ENCODE assay signal across 8 cellular contexts in the genomic region with DNA sequence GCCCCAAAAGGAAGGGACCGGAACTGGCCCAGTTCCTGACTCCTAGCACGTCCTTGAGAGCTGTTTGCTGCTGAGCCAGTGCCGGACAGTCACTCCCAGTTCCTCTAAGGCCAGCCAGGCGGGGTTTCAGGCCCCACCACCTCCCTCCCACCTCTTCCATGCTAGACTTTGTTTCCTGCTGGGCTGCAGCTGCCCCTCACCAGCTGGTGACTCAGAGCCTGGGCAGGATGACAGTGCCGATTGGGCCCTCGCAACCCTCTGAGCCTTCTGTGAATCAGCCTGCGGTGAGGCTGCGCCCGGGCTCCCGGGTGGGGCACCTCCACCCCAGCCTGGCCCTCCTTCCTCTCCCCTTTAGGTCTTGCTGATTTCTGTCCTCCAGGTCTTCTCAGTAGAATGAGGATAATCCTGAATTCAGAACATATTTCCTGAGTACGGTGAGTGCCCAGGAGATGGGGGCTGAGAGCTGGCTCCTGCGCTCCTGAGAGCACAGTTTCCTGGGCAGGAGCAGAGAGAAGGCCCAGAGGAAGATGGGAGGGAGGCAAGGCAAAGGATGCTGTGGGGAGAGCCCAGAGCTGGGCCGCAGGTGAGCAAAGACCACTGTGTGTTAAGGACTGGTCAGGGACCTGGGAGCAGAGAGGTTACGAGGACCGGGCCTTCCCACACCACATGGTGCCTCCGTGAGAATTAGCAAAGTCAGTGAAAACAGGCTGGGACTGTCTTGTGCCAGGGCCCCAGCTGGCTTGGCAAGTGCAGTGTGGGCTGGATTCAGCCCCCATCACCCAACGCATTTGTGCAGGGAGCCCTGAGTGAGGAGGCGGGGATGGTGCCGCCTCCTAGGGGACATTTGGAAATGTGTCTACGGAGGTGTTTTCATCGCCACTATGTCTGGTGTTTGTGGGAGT. TPM values are rescaled to one million over a fixed set of nuclear protein-coding genes. Genes with fewer than 3 reads are reported as not detected.
DNase-seq lines count a peak whose midpoint lies in the region; ATAC-seq lines count a peak whose summit lies in the region.

No MANE protein-coding gene starts in this region.

- ATAC-seq in GM21786 (IDR thresholded peaks at IDR 0.05; ENCODE audit: unreplicated experiment) (peak; percentile 78), left colon (peak; percentile 79), GM18519 (IDR thresholded peaks at IDR 0.05; ENCODE audit: low FRiP score, unreplicated experiment) (no peak), HG03565 (IDR thresholded peaks at IDR 0.05; ENCODE audit: unreplicated experiment) (no peak)

- DNase-seq in NCI-H2227 (lab: John Stamatoyannopoulos, UW; ENCODE audit: unreplicated experiment) (peak; percentile 53), cerebellum (ENCODE audit: low spot score) (peak; percentile 87), left colon (peak; percentile 81 to 95)
- peak; percentile 87 for DNase-seq in activated CD4-positive, alpha-beta T cell treated with anti-CD3 and anti-CD28 coated beads for 48 hours
- DNase-seq in stimulated activated CD4-positive, alpha-beta T cell treated with anti-CD3 and anti-CD28 coated beads, Interleukin-15, amount 100 ng/mL, for 24 hours = peak; percentile 86

- intact Hi-C loops in left colon (cut with DNase I, micrococcal nuclease) = no loop called here

RNA-seq across cellular contexts. Expression of gene STXBP1, which starts 32.9 kb away (rescaled TPM):
- 96.1 TPM for total RNA-seq in cerebellum
- total RNA-seq in left colon = 10 to 100 TPM in 1 of 2 donors, 1 to 10 TPM in 1; 9.0 to 15.0 TPM

Comparison
In these comparisons a context has a peak if more than half of its experiments do, and no peak if none do; other contexts are left out.
1. ATAC-seq: peak in GM21786 (single experiment) and left colon (single experiment); none in GM18519 (single experiment) and HG03565 (single experiment).
2. Peak in every context shown above with its lines, with median percentiles within 50 percentile points of each other: DNase-seq.